25 cellular contexts compared by ENCODE assay signal in genomic region chr1:14822493-14822892, GRCh38.
DNase-seq lines count a peak whose midpoint lies in the region; ATAC-seq, FAIRE-seq and TF ChIP-seq lines count a peak whose summit lies in the region.
"Had no signal": no experiment of that assay in that cellular context is flagged by ENCODE, and none has a peak within 500 bp of the region (broad histone marks: within the 10 kb centered on the region; RNA-seq: fewer than 3 reads in every experiment).

No MANE protein-coding gene starts in this region.

- FAIRE-seq in K562 (lab: Jason Lieb, UNC), result no peak
- FAIRE-seq: HepG2 had no signal

- peak; percentile 38; the same call in 2 of the 3 replicates for ATAC-seq in K562
- no peak for ATAC-seq in HG03457 (IDR thresholded peaks at IDR 0.05; ENCODE audit: unreplicated experiment)
- ATAC-seq in GM19463 (IDR thresholded peaks at IDR 0.05; ENCODE audit: unreplicated experiment), result no peak
- ATAC-seq in GM18502 (IDR thresholded peaks at IDR 0.05; ENCODE audit: poor library complexity, unreplicated experiment), result no peak
- ATAC-seq: HepG2 had no signal

- CTCF ChIA-PET in K562 (lab: Yijun Ruan, JAX; ENCODE audit: low intra/inter-chr PET ratio), result no interaction called here

- H3K4me3 ChIP-seq in SJSA1, result peak overlapping the region; percentile 20
- no peak overlapping the region for H3K4me3 ChIP-seq in K562
- H3K4me3 ChIP-seq in brain microvascular endothelial cell (ENCODE audit: low read depth, low read length), result no peak overlapping the region
- H3K4me3 ChIP-seq: SK-N-MC had no signal

- H3K9me3 ChIP-seq in SJSA1 (replicated peaks), result no peaks in the 10 kb centered on the region
- no peaks in the 10 kb centered on the region for H3K9me3 ChIP-seq in K562 (replicated peaks; ENCODE audit: control insufficient read depth, insufficient read depth, low read depth, low read length)

- no peak overlapping the region for H3K9ac ChIP-seq in K562 (ENCODE audit: insufficient read depth in 1 of 2, low read depth in 2 of 2, low read length in 2 of 2)

- in situ Hi-C loops in K562 (cut with MboI) (no loop called here), brain microvascular endothelial cell (cut with HindIII; ENCODE audit: low pct_ligation_motif_present, low sequenced_read_pairs) (no loop called here)

- H3K79me2 ChIP-seq in K562 (ENCODE audit: control insufficient read depth, insufficient read depth, low read length), result no peaks in the 10 kb centered on the region

- H4K20me1 ChIP-seq in K562 (replicated peaks; ENCODE audit: control insufficient read depth, insufficient read depth, low read length), result no peaks in the 10 kb centered on the region

- TF ChIP-seq POLR2A in K562 (conservative IDR thresholded peaks at IDR 0.05), result no peak

- BruUV-seq in K562 (replicated peaks; lab: Mats Ljungman, UMichigan), result no TSS peak

- TF ChIP-seq RAD21 in K562 (CRISPR knock-in tag; conservative IDR thresholded peaks at IDR 0.05 in 1 of 2, IDR thresholded peaks at IDR 0.05 in 1 of 2), result no peak

- H3K27me3 ChIP-seq in SJSA1 (replicated peaks) (no peaks in the 10 kb centered on the region), K562 (ENCODE audit: control insufficient read depth in 2 of 2, insufficient read depth in 2 of 2, low read length in 2 of 2) (no peaks in the 10 kb centered on the region), brain microvascular endothelial cell (replicated peaks) (no peaks in the 10 kb centered on the region)

- TF ChIP-seq CTCF in K562 (IDR thresholded peaks at IDR 0.05 in 2 of 3, conservative IDR thresholded peaks at IDR 0.05 in 1 of 3; ENCODE audit: insufficient read depth in 2 of 3, low read depth in 1 of 3, low read length in 3 of 3) (no peak), brain microvascular endothelial cell (IDR thresholded peaks at IDR 0.05; ENCODE audit: low read depth, low read length, missing control alignments) (no peak)

- intact Hi-C loops in K562 (cut with micrococcal nuclease), result no loop called here

- H3K4me2 ChIP-seq in K562 (ENCODE audit: insufficient read depth, low read length), result no peak overlapping the region

- no peak overlapping the region for H2AFZ ChIP-seq in K562 (ENCODE audit: low read depth, low read length)

- 56% methylated on average over 14 of the region's 14 CpGs for WGBS in K562 (ENCODE audit: insufficient coverage, low coverage, missing lambda C conversion rate)

- H3K4me1 ChIP-seq in SJSA1 (replicated peaks) (peaks cover 50% of the 10 kb centered on the region), K562 (replicated peaks in 1 of 2; ENCODE audit: control insufficient read depth in 2 of 2, insufficient read depth in 2 of 2, low read length in 2 of 2) (peaks cover 4 to 16% of the 10 kb centered on the region in 2 experiments; a peak in 4 of 5 replicates)

- TF ChIP-seq EP300 in K562 (IDR thresholded peaks at IDR 0.05; ENCODE audit: low read length), result no peak

- H3K36me3 ChIP-seq in SJSA1 (no peaks in the 10 kb centered on the region), K562 (ENCODE audit: control insufficient read depth, insufficient read depth, low read length) (no peaks in the 10 kb centered on the region), brain microvascular endothelial cell (replicated peaks) (no peaks in the 10 kb centered on the region)

- H3K27ac ChIP-seq in SJSA1 (peak overlapping the region; percentile 92), K562 (ENCODE audit: extremely low read depth, low read depth, low read length) (no peak overlapping the region), brain microvascular endothelial cell (no peak overlapping the region)
- H3K27ac ChIP-seq: C4-2B, SK-N-MC had no signal

- DNase-seq in Daoy (ENCODE audit: low read depth) (peak; percentile 80), SJSA1 (ENCODE audit: low read depth in 1 of 2, low spot score in 2 of 2) (peak; percentile 94 to 97), K562 (ENCODE audit: extremely low read depth in 1 of 4, low spot score in 3 of 4) (no peak), iris pigment epithelial cell (ENCODE audit: low read depth) (peak; percentile 76), brain microvascular endothelial cell (no peak)
- DNase-seq: Calu3; CD8-positive, alpha-beta memory T cell; DMS53; EL; GF-D8; H9; HFFc6; KBM-7; NCI-H1105 treated with DMSO at 0.1 percent for 48 hours; NCI-H1694; NCI-H2081 treated with DMSO at 0.1 percent for 48 hours; NCI-H2171 treated with DMSO at 0.1 percent for 48 hours; NCI-H446; SHP77 had no signal

- no peaks in the 10 kb centered on the region for H3K9me1 ChIP-seq in K562 (ENCODE audit: control insufficient read depth, insufficient read depth, low read length)

- POLR2A ChIA-PET in K562 (lab: Yijun Ruan, JAX), result interaction anchor here (0.7 kb wide), 1 partner anchor 9 kb away, joined by 4 read pairs; no protein-coding TSS in a partner anchor

TF ChIP-seq in K562, 482 proteins besides CTCF, POLR2A, EP300 and RAD21 (continues in another document):
- TF ChIP-seq RUNX1 (IDR thresholded peaks at IDR 0.05; ENCODE audit: low read depth) (no peak), ZNF280B (CRISPR knock-in tag; IDR thresholded peaks at IDR 0.05) (no peak), ZNF395 (CRISPR knock-in tag; IDR thresholded peaks at IDR 0.05) (no peak), ZNF431 (CRISPR knock-in tag; IDR thresholded peaks at IDR 0.05) (no peak), ZNF407 (IDR thresholded peaks at IDR 0.05; ENCODE audit: low read depth) (no peak)

Comparison
In these comparisons a context has a peak if more than half of its experiments do, and no peak if none do; other contexts are left out.
1. DNase-seq: peak in Daoy (single experiment), SJSA1 (2 of 2) and iris pigment epithelial cell (single experiment); none in K562 (0 of 4) and brain microvascular endothelial cell (single experiment).